Comparison of ENCODE assay signal across 28 cellular contexts in genomic region chr4:43990968-43991367, GRCh38.
"Had no signal": no experiment of that assay in that cellular context is flagged by ENCODE, and none has a peak within 500 bp of the region (broad histone marks: within the 10 kb centered on the region; RNA-seq: fewer than 3 reads in every experiment).

No MANE protein-coding gene starts in this region.

- H3K4me2 ChIP-seq: neural progenitor cell had no signal

- H3K27ac ChIP-seq: adrenal gland, ascending aorta, coronary artery, epithelial cell of prostate, heart right ventricle, lower lobe of right lung, neural progenitor cell, right lobe of liver, skin epidermis, thyroid gland had no signal

- H3K27ac Mint-ChIP-seq: activated B cell treated with CpG ODN at 0.5 μM for 24 hours; activated CD4-positive, alpha-beta T cell treated with anti-CD3 and anti-CD28 coated beads for 36 hours; activated naive CD8-positive, alpha-beta T cell; activated T-helper 2 cell treated with anti-CD3 and anti-CD28 coated beads, Interferon-gamma antibody, Interleukin-2, Interleukin-4, amounts not matched to agents 10 μg/mL and 5 μg/mL and 100 μg/mL, durations not matched to agents 14 hours and 24 hours and 36 hours; endodermal cell; naive thymus-derived CD4-positive, alpha-beta T cell; neural progenitor cell; stimulated activated naive CD8-positive, alpha-beta T cell treated with anti-CD3 and anti-CD28 coated beads, Interleukin-15, Interleukin-2, amounts not matched to agents 100 ng/mL and 50 ng/mL, for 24 hours had no signal

- FAIRE-seq: keratinocyte, TTC549 had no signal

- H3K9me3 Mint-ChIP-seq: activated B cell treated with CpG ODN at 0.5 μM for 24 hours; activated T-cell treated with anti-CD3 and anti-CD28 coated beads, Interleukin-2, amount 50 U/mL, for 4 hours; endodermal cell; neural progenitor cell had no signal

- H3K27me3 Mint-ChIP-seq: activated B cell treated with CpG ODN at 0.5 μM for 24 hours; activated CD4-positive, alpha-beta T cell treated with anti-CD3 and anti-CD28 coated beads for 36 hours; activated naive CD8-positive, alpha-beta T cell; central memory CD8-positive, alpha-beta T cell; naive thymus-derived CD4-positive, alpha-beta T cell; stimulated activated naive CD8-positive, alpha-beta T cell treated with anti-CD3 and anti-CD28 coated beads, Interleukin-15, Interleukin-2, amounts not matched to agents 100 ng/mL and 50 ng/mL, for 24 hours had no signal

- DNase-seq: activated B cell treated with CpG ODN at 0.5 μM for 24 hours; activated CD4-positive, alpha-beta T cell treated with anti-CD3 and anti-CD28 coated beads for 36 hours; activated CD4-positive, alpha-beta T cell treated with anti-CD3 and anti-CD28 coated beads, Interleukin-2, amount 50 U/mL, for 48 hours; activated CD8-positive, alpha-beta memory T cell treated with anti-CD3 and anti-CD28 coated beads, Interleukin-2, amount 50 U/mL, for 48 hours; activated naive CD4-positive, alpha-beta T cell; activated T-cell treated with anti-CD3 and anti-CD28 coated beads, Interleukin-2, amount 50 U/mL, for 4 hours; adrenal gland; endodermal cell; heart right ventricle; left colon; lower lobe of right lung; naive thymus-derived CD4-positive, alpha-beta T cell; posterior cingulate gyrus; right lobe of liver; stimulated activated CD4-positive, alpha-beta T cell treated with anti-CD3 and anti-CD28 coated beads, Interleukin-1b, Interleukin-23, amount 100 ng/mL, for 48 hours; substantia nigra; thyroid gland had no signal

- ATAC-seq: activated CD4-positive, alpha-beta T cell treated with anti-CD3 and anti-CD28 coated beads for 36 hours; activated T-cell treated with anti-CD3 and anti-CD28 coated beads, Interleukin-2, amount 50 U/mL, for 4 hours; heart right ventricle; left colon; lower lobe of right lung; naive thymus-derived CD4-positive, alpha-beta T cell; right lobe of liver had no signal

- H2AFZ ChIP-seq: neural progenitor cell had no signal

- H3K4me3 ChIP-seq: adrenal gland, ascending aorta, coronary artery, heart right ventricle, lower lobe of right lung, neural progenitor cell, right lobe of liver, skin epidermis, thyroid gland had no signal

- H3K4me3 Mint-ChIP-seq: activated B cell treated with CpG ODN at 0.5 μM for 24 hours; activated CD4-positive, alpha-beta T cell treated with anti-CD3 and anti-CD28 coated beads for 36 hours; activated naive CD8-positive, alpha-beta T cell; activated T-cell treated with anti-CD3 and anti-CD28 coated beads, Interleukin-2, amount 50 U/mL, for 4 hours; central memory CD8-positive, alpha-beta T cell; endodermal cell; naive thymus-derived CD4-positive, alpha-beta T cell; neural progenitor cell; stimulated activated naive CD8-positive, alpha-beta T cell treated with anti-CD3 and anti-CD28 coated beads, Interleukin-15, Interleukin-2, amounts not matched to agents 100 ng/mL and 50 ng/mL, for 24 hours had no signal

- H3K9me3 ChIP-seq: adrenal gland, ascending aorta, lower lobe of right lung, right lobe of liver, thyroid gland had no signal

- H3K27me3 ChIP-seq: adrenal gland, ascending aorta, heart right ventricle, neural progenitor cell, right lobe of liver, thyroid gland had no signal

- H3K4me1 Mint-ChIP-seq: activated B cell treated with CpG ODN at 0.5 μM for 24 hours; activated CD4-positive, alpha-beta T cell treated with anti-CD3 and anti-CD28 coated beads for 36 hours; central memory CD8-positive, alpha-beta T cell; naive thymus-derived CD4-positive, alpha-beta T cell had no signal

- H3K36me3 Mint-ChIP-seq: activated naive CD8-positive, alpha-beta T cell; naive thymus-derived CD4-positive, alpha-beta T cell; neural progenitor cell had no signal

- H3K9ac ChIP-seq: neural progenitor cell had no signal

- H3K4me1 ChIP-seq: adrenal gland, ascending aorta, heart right ventricle, lower lobe of right lung, neural progenitor cell, right lobe of liver, thyroid gland had no signal

- H3K36me3 ChIP-seq: adrenal gland, ascending aorta, heart right ventricle, lower lobe of right lung, neural progenitor cell, right lobe of liver, thyroid gland had no signal
